Comparison of ENCODE assay signal across 25 cellular contexts in the genomic region with DNA sequence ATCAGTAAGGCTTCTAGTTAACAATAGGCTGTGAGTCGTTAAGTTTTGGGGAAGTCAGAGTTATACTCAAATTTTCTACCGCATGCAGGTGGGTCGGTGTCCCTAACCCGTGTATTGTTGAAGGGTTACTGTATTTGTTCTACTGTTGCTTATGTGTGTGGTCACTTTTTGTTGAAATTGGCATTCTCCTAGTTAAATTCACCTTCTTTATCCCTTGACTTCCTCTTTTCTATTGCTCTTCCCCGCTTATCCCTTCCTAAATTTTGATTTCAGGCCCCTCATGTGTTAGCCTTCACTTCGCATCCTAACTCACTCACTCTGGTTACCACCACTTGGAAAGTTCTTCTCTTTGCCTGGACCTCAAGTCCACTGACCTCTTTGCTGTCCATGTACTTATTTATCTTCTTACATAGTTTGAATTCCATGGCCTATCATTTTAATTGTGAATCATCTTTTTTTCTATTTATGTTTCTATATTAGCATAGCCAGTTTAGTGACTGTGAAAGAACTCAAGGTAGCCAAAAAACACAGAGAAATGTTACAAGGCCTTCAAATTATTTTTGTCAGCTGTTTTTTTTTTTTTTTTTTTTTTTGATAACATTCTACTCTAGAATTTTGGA. TPM values are rescaled to one million over a fixed set of nuclear protein-coding genes. Genes with fewer than 3 reads are reported as not detected.
DNase-seq lines count a peak whose midpoint lies in the region; ATAC-seq and TF ChIP-seq lines count a peak whose summit lies in the region.
"Had no signal": no experiment of that assay in that cellular context is flagged by ENCODE, and none has a peak within 500 bp of the region (broad histone marks: within the 10 kb centered on the region; RNA-seq: fewer than 3 reads in every experiment).

No MANE protein-coding gene starts in this region.

- no peak overlapping the region for H4K8ac ChIP-seq in neuronal stem cell (ENCODE audit: low read depth, low read length)

- H2BK15ac ChIP-seq in neuronal stem cell (ENCODE audit: low read length), result no peak overlapping the region

- H3K79me1 ChIP-seq in neuronal stem cell (ENCODE audit: low read depth, low read length), result no peaks in the 10 kb centered on the region

- H2BK120ac ChIP-seq in neuronal stem cell (ENCODE audit: low read depth, low read length), result no peak overlapping the region

- H3K36me3 ChIP-seq in Loucy (ENCODE audit: insufficient read depth, low read length), result no peaks in the 10 kb centered on the region
- H3K36me3 ChIP-seq in MG63, result no peaks in the 10 kb centered on the region
- H3K36me3 ChIP-seq in neuronal stem cell (replicated peaks in 1 of 2; ENCODE audit: control insufficient read depth in 2 of 2, insufficient read depth in 2 of 2, low read length in 2 of 2), result no peaks in the 10 kb centered on the region
- H3K36me3 ChIP-seq: vagina, WERI-Rb-1 had no signal

- H3K4me1 ChIP-seq in Loucy (ENCODE audit: insufficient read depth, low read length, poor library complexity, severe bottlenecking), result peaks cover 20% of the 10 kb centered on the region
- no peaks in the 10 kb centered on the region for H3K4me1 ChIP-seq in neuronal stem cell (ENCODE audit: control insufficient read depth in 2 of 2, insufficient read depth in 1 of 2, low read depth in 1 of 2, low read length in 2 of 2)
- H3K4me1 ChIP-seq: Caco-2 had no signal

- TF ChIP-seq CTCF in Loucy (conservative IDR thresholded peaks at IDR 0.05; ENCODE audit: low read length) (no peak), cardiac fibroblast (IDR thresholded peaks at IDR 0.05; ENCODE audit: low read depth, low read length) (no peak)

- H3K4ac ChIP-seq in neuronal stem cell (ENCODE audit: low read length), result no peak overlapping the region

- DNase-seq in A172 (ENCODE audit: low spot score) (peak; percentile 2), Caki2 (ENCODE audit: low read depth) (peak; percentile 2), cardiac fibroblast (ENCODE audit: low read depth in 2 of 2) (peak; percentile 35 to 53), activated gamma-delta T cell (lab: John Stamatoyannopoulos, UW) (no peak), MG63 (no peak), neuronal stem cell (ENCODE audit: low spot score) (no peak)
- DNase-seq: activated CD8-positive, alpha-beta T cell treated with anti-CD3 and anti-CD28 coated beads, Interleukin-2, amount 10 ng/mL, durations not matched to agents 7 days and 5 days; amygdala; Caco-2; central memory CD4-positive, alpha-beta T cell; effector memory CD4-positive, alpha-beta T cell; hippocampal formation; kidney; MM.1S; natural killer cell; NCI-H187 treated with DMSO at 0.1 percent for 48 hours; NCI-H446; NK-92 treated with Interleukin-12 subunit alpha and Interleukin-12 subunit beta, amount 100 ng/mL, for 24 hours; stimulated activated CD4-positive, alpha-beta T cell treated with anti-CD3 and anti-CD28 coated beads, Interleukin-2, amount 100 ng/mL, for 48 hours; T-helper 1 cell; WERI-Rb-1 had no signal

- H3K14ac ChIP-seq in neuronal stem cell (ENCODE audit: low read length), result no peak overlapping the region

- no peaks in the 10 kb centered on the region for H3K9me2 ChIP-seq in Loucy (replicated peaks; ENCODE audit: low read depth, low read length)

- no peak overlapping the region for H3K18ac ChIP-seq in neuronal stem cell (ENCODE audit: low read length)

- H3F3A ChIP-seq in Loucy (ENCODE audit: low read depth), result 0 out of 2 replicates have a peak, but pooled peaks cover under 1% of the 10 kb centered on the region

- H3K27ac ChIP-seq in neuronal stem cell (replicated peaks; ENCODE audit: low read length), result no peak overlapping the region
- H3K27ac ChIP-seq: skin epidermis, vagina, WERI-Rb-1 had no signal

- H3K4me3 ChIP-seq in Loucy (ENCODE audit: low read length, poor library complexity, severe bottlenecking) (no peak overlapping the region), cardiac fibroblast (replicated peaks in 1 of 2; ENCODE audit: low read depth in 2 of 2, low read length in 2 of 2) (no peak overlapping the region), MG63 (no peak overlapping the region), neuronal stem cell (ENCODE audit: low read length in 2 of 2) (no peak overlapping the region)
- H3K4me3 ChIP-seq: skin epidermis, vagina had no signal

- in situ Hi-C loops in Caki2 (cut with HindIII; ENCODE audit: low pct_unique_long_range_greater_than_20kb, low sequenced_read_pairs), result no loop called here

- no peaks in the 10 kb centered on the region for H3K79me2 ChIP-seq in Loucy (ENCODE audit: insufficient read depth, low read length)

- no peak overlapping the region for H2AK5ac ChIP-seq in neuronal stem cell (ENCODE audit: low read depth, low read length)

- no peak for ATAC-seq in esophagus mucosa
- ATAC-seq: activated CD8-positive, alpha-beta T cell treated with anti-CD3 and anti-CD28 coated beads, Interleukin-2, amount 10 ng/mL, durations not matched to agents 7 days and 5 days; natural killer cell had no signal

- no peak overlapping the region for H3K4me2 ChIP-seq in Loucy (ENCODE audit: low read depth, low read length, poor library complexity, severe bottlenecking)
- H3K4me2 ChIP-seq in neuronal stem cell (ENCODE audit: insufficient read depth, low read length, poor library complexity, severe bottlenecking), result no peak overlapping the region

- H3K27me3 ChIP-seq in Loucy (ENCODE audit: insufficient read depth, low read length, poor library complexity, severe bottlenecking), result no peaks in the 10 kb centered on the region
- no peaks in the 10 kb centered on the region for H3K27me3 ChIP-seq in MG63
- H3K27me3 ChIP-seq in neuronal stem cell (ENCODE audit: control insufficient read depth in 3 of 3, insufficient read depth in 3 of 3, low read depth in 1 of 3, low read length in 3 of 3), result no peaks in the 10 kb centered on the region
- H3K27me3 ChIP-seq: vagina had no signal

- no peak overlapping the region for H2BK5ac ChIP-seq in neuronal stem cell (ENCODE audit: low read length)

- no peak overlapping the region for H4K91ac ChIP-seq in neuronal stem cell (ENCODE audit: low read depth, low read length, poor library complexity)

- no peaks in the 10 kb centered on the region for H4K20me1 ChIP-seq in Loucy (ENCODE audit: insufficient read depth, low read length, poor library complexity, severe bottlenecking)

- 0 out of 2 replicates have a peak overlapping the region, but pooled peaks have one; percentile 23 for H2AFZ ChIP-seq in Loucy (ENCODE audit: low read length)
- no peak overlapping the region for H2AFZ ChIP-seq in neuronal stem cell (ENCODE audit: low read length)

- no peak overlapping the region for H2BK12ac ChIP-seq in neuronal stem cell (ENCODE audit: low read length)

- H3K9me3 ChIP-seq in Loucy (ENCODE audit: insufficient read depth, low read depth, low read length), result no peaks in the 10 kb centered on the region
- H3K9me3 ChIP-seq in MG63, result no peaks in the 10 kb centered on the region
- no peaks in the 10 kb centered on the region for H3K9me3 ChIP-seq in neuronal stem cell (replicated peaks in 1 of 2; ENCODE audit: control insufficient read depth in 2 of 2, insufficient read depth in 1 of 2, low read depth in 1 of 2, low read length in 2 of 2)
- H3K9me3 ChIP-seq: Caco-2, vagina had no signal

- no peak overlapping the region for H3K23ac ChIP-seq in neuronal stem cell (ENCODE audit: low read depth, low read length, poor library complexity)

- H3K9ac ChIP-seq in Loucy (ENCODE audit: low read depth, low read length, poor library complexity, severe bottlenecking) (no peak overlapping the region), neuronal stem cell (ENCODE audit: low read depth, low read length, poor library complexity) (no peak overlapping the region)

- no CpG with 5 or more reads among the region's 6 CpGs for WGBS in neuronal stem cell (ENCODE audit: extremely low coverage in 2 of 2, insufficient read length in 2 of 2, insufficient replicate concordance in 1 of 2), 2 donors

RNA-seq across cellular contexts. Expression of gene NDFIP2, which starts 52.9 kb away (rescaled TPM):
- 28.5 and 33.8 TPM in 2 replicates for total RNA-seq in A172 (2014; rRNA removed; shearing (Covaris generic))
- 54.3 and 103 TPM in 2 replicates for total RNA-seq in Caki2 (2014; rRNA removed; shearing (Covaris generic); ENCODE audit: low replicate concordance)
- 110 TPM for total RNA-seq in esophagus mucosa
- total RNA-seq in MG63 (2014; rRNA removed; shearing (Covaris generic); ENCODE audit: low replicate concordance), result 27.3 and 45.9 TPM in 2 replicates
- polyA plus RNA-seq in neuronal stem cell (2013, experiment 1 of 2), result 11.0 TPM
- polyA plus RNA-seq in neuronal stem cell (2013, experiment 2 of 2), result 11.2 TPM

Comparison
In these comparisons a context has a peak if more than half of its experiments do, and no peak if none do; other contexts are left out.
1. DNase-seq: peak in A172 (single experiment), Caki2 (single experiment) and cardiac fibroblast (2 of 2); none in activated gamma-delta T cell (single experiment), MG63 (single experiment) and neuronal stem cell (single experiment).